12 cellular contexts compared by ENCODE assay signal in the genomic region with DNA sequence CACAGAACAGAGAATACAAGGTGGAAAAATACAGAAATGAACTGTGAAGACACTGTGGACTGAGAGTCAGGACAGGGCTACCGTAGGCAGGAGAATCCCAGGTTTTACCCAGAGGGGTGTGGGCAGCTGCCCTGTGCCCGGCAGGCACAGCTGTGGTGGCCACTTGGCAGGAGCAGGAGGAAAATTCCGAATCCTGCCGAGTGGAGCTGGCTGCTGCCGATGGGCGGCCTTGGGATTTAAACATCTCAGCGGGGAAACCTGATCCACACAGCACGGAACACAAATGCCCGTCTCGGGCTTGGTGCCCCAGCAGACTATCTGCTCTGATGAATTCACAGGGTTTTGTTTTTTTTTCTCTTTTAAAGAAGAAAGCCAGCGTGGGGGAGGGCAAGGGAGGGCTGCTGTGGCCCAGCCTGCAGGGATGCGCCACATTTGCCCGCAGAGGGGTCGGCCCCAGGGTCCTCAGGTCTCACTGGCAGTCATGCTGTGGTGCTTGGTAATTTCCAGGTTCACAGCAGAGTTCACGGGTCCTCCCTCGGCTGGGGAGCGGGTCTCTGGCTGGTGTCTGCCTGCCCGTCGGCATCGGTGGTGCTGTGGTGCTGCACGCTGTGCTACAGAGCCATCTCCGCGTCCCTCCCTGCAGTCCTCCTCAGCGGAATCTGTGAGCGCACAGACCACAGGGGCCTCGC. TPM values are rescaled to one million over a fixed set of nuclear protein-coding genes. Genes with fewer than 3 reads are reported as not detected.
A peak's percentile ranks its signal among the peaks of the same experiment; 100 is the strongest.
DNase-seq lines count a peak whose midpoint lies in the region; ATAC-seq, FAIRE-seq and TF ChIP-seq lines count a peak whose summit lies in the region.
"Had no signal": no experiment of that assay in that cellular context is flagged by ENCODE, and none has a peak within 500 bp of the region (broad histone marks: within the 10 kb centered on the region; RNA-seq: fewer than 3 reads in every experiment).

No MANE protein-coding gene starts in this region.

- peaks cover 3% of the 10 kb centered on the region for H3K36me3 Mint-ChIP-seq in type B pancreatic cell

- TF ChIP-seq POLR2A in heart left ventricle (IDR thresholded peaks at IDR 0.05), result no peak

- peaks cover 0 to 17% (median 1%) of the 10 kb centered on the region in 9 donors for H3K36me3 ChIP-seq in heart left ventricle
- peaks cover 8% of the 10 kb centered on the region for H3K36me3 ChIP-seq in adipocyte (ENCODE audit: control insufficient read depth, insufficient read depth, low read length, severe bottlenecking)
- H3K36me3 ChIP-seq: pancreas had no signal

- no peaks in the 10 kb centered on the region for H3K27me3 Mint-ChIP-seq in type B pancreatic cell

- no peaks in the 10 kb centered on the region for H3K27me3 ChIP-seq in heart left ventricle
- no peaks in the 10 kb centered on the region for H3K27me3 ChIP-seq in right cardiac atrium (ENCODE audit: control insufficient read depth, insufficient read depth)
- no peaks in the 10 kb centered on the region for H3K27me3 ChIP-seq in adipocyte (replicated peaks; ENCODE audit: control insufficient read depth, insufficient read depth, low read length)
- H3K27me3 ChIP-seq: pancreas had no signal

- H3K4me3 ChIP-seq in heart left ventricle (no peak overlapping the region), right cardiac atrium (ENCODE audit: low read length) (no peak overlapping the region), adipocyte (ENCODE audit: low read length) (no peak overlapping the region)
- H3K4me3 ChIP-seq: pancreas had no signal

- H3K4me1 ChIP-seq in heart left ventricle, result peaks cover 24 to 94% (median 86%) of the 10 kb centered on the region in 12 donors
- peaks cover 46% of the 10 kb centered on the region for H3K4me1 ChIP-seq in right cardiac atrium (ENCODE audit: control insufficient read depth, insufficient read depth, low read length)
- H3K4me1 ChIP-seq in adipocyte (ENCODE audit: control insufficient read depth, insufficient read depth, low read length), result peaks cover 86% of the 10 kb centered on the region

- peak overlapping the region; percentile 78 for H3K27ac Mint-ChIP-seq in type B pancreatic cell

- intact Hi-C loops in heart left ventricle (cut with DNase I) (no loop called here), right cardiac atrium (cut with DNase I) (no loop called here)

- DNase-seq in heart left ventricle (peak in 3 of 5 donors; percentile 19 to 60 (median 47)), right cardiac atrium (no peak), adipocyte (ENCODE audit: low read depth) (peak; percentile 81), myocyte (ENCODE audit: low read depth) (peak; percentile 94), type B pancreatic cell (ENCODE audit: extremely low spot score, unreplicated experiment) (no peak), NOMO-1 (lab: John Stamatoyannopoulos, UW; ENCODE audit: unreplicated experiment in 2 of 2) (no peak), RCC 7860 (ENCODE audit: low spot score) (no peak)
- no peak for DNase-seq in stimulated activated CD4-positive, alpha-beta T cell treated with anti-CD3 and anti-CD28 coated beads, Interleukin-4, amount 100 ng/mL, for 1 hour
- DNase-seq: head of caudate nucleus had no signal

- no peak for TF ChIP-seq CTCF in heart left ventricle (IDR thresholded peaks at IDR 0.05)
- TF ChIP-seq CTCF in type B pancreatic cell (conservative IDR thresholded peaks at IDR 0.05), result no peak

- no peaks in the 10 kb centered on the region for H3K9me3 Mint-ChIP-seq in type B pancreatic cell
- H3K9me3 Mint-ChIP-seq: CD14-positive monocyte had no signal

- FAIRE-seq in RCC 7860 (lab: Jason Lieb, UNC), result no peak
- FAIRE-seq: bronchial epithelial cell, pancreas had no signal

- peak overlapping the region; percentile 73 for H3K9ac ChIP-seq in adipocyte (ENCODE audit: low read length)

- peaks cover 33% of the 10 kb centered on the region for H3K4me1 Mint-ChIP-seq in type B pancreatic cell (ENCODE audit: unreplicated experiment)

- no peak for ATAC-seq in heart left ventricle
- ATAC-seq in right cardiac atrium, result no peak

- no peak overlapping the region for H3K4me3 Mint-ChIP-seq in type B pancreatic cell

- H3K9me3 ChIP-seq in heart left ventricle (no peaks in the 10 kb centered on the region), right cardiac atrium (ENCODE audit: control insufficient read depth, low read length) (no peaks in the 10 kb centered on the region), adipocyte (ENCODE audit: control insufficient read depth, low read length) (no peaks in the 10 kb centered on the region)
- H3K9me3 ChIP-seq: pancreas had no signal

- 78 to 91% (median 82%) methylated on average over 18 to 26 of the region's 26 CpGs for WGBS in heart left ventricle, 4 donors
- WGBS in right cardiac atrium, result 82% methylated on average over 26 of the region's 26 CpGs

- H3K27ac ChIP-seq in heart left ventricle (peak overlapping the region in 1 of 12 donors; percentile 94), right cardiac atrium (ENCODE audit: low read length) (no peak overlapping the region)
- H3K27ac ChIP-seq: pancreas had no signal

RNA-seq across cellular contexts. Expression of gene MPND, which starts 28.0 kb away (rescaled TPM):
- total RNA-seq in heart left ventricle (10 to 100 TPM in 7 of 9 donors, 1 to 10 TPM in 2; 8.2 to 23.7 (median 19.0) TPM), right cardiac atrium (10 to 100 TPM; 22.8 to 25.8 (median 25.2) TPM), myocyte (2.2 and 2.7 TPM in 2 replicates), type B pancreatic cell (ENCODE audit: low replicate concordance) (43.5 and 43.6 TPM in 2 replicates)
- polyA plus RNA-seq in heart left ventricle (10 to 100 TPM; 14.4 to 21.9 TPM), right cardiac atrium (24.9 TPM)
- polyA plus RNA-seq in myocyte (2012), result 12.6 TPM

RNA-seq across cellular contexts. Expression of gene SH3GL1, which starts 29.0 kb away (rescaled TPM):
- total RNA-seq in heart left ventricle, result 10 to 100 TPM; 14.4 to 43.6 (median 22.2) TPM
- 10 to 100 TPM; 17.3 to 43.3 TPM for polyA plus RNA-seq in heart left ventricle
- total RNA-seq in right cardiac atrium, result 10 to 100 TPM; 26.3 to 40.3 (median 31.8) TPM
- polyA plus RNA-seq in right cardiac atrium, result 27.7 TPM
- 179 and 258 TPM in 2 replicates for total RNA-seq in myocyte
- polyA plus RNA-seq in myocyte (2012), result 164 TPM
- total RNA-seq in type B pancreatic cell (ENCODE audit: low replicate concordance), result 74.4 and 87.2 TPM in 2 replicates

RNA-seq across cellular contexts. Expression of gene CHAF1A, which starts 31.1 kb away (rescaled TPM):
- total RNA-seq in heart left ventricle, result 10 to 100 TPM in 1 of 9 donors, 1 to 10 TPM in 8; 3.0 to 10.7 (median 5.5) TPM
- 1 to 10 TPM; 2.9 to 5.6 TPM for polyA plus RNA-seq in heart left ventricle
- 1 to 10 TPM; 5.4 to 7.7 (median 6.2) TPM for total RNA-seq in right cardiac atrium
- polyA plus RNA-seq in right cardiac atrium, result 4.3 TPM
- 3.1 TPM in 2 replicates for total RNA-seq in myocyte
- 3.3 TPM for polyA plus RNA-seq in myocyte (2012)
- total RNA-seq in type B pancreatic cell (ENCODE audit: low replicate concordance), result 25.7 and 46.3 TPM in 2 replicates

RNA-seq across cellular contexts. Expression of gene STAP2, which starts 32.7 kb away (rescaled TPM):
- total RNA-seq in heart left ventricle, result 10 to 100 TPM in 1 of 9 donors, 1 to 10 TPM in 6, under 1 TPM in 2; 0.67 to 14.2 (median 2.1) TPM
- 1 to 10 TPM; 1.1 to 1.9 TPM for polyA plus RNA-seq in heart left ventricle
- 10 to 100 TPM in 3 of 4 donors, 1 to 10 TPM in 1; 6.7 to 13.9 (median 11.3) TPM for total RNA-seq in right cardiac atrium
- polyA plus RNA-seq in right cardiac atrium, result 7.8 TPM
- total RNA-seq in myocyte, result 3.1 and 4.5 TPM in 2 replicates
- polyA plus RNA-seq in myocyte (2012), result 3.7 TPM
- total RNA-seq in type B pancreatic cell (ENCODE audit: low replicate concordance), result 42.5 and 96.9 TPM in 2 replicates

Comparison
In these comparisons a context has a peak if more than half of its experiments do, and no peak if none do; other contexts are left out.
1. DNase-seq: peak in heart left ventricle (3 of 5), adipocyte (single experiment) and myocyte (single experiment); none in right cardiac atrium (0 of 3), type B pancreatic cell (single experiment), NOMO-1 (0 of 2), stimulated activated CD4-positive, alpha-beta T cell treated with anti-CD3 and anti-CD28 coated beads, Interleukin-4, amount 100 ng/mL, for 1 hour (single experiment) and RCC 7860 (single experiment).